Comparison of ENCODE assay signal across 8 cellular contexts in the genomic region with DNA sequence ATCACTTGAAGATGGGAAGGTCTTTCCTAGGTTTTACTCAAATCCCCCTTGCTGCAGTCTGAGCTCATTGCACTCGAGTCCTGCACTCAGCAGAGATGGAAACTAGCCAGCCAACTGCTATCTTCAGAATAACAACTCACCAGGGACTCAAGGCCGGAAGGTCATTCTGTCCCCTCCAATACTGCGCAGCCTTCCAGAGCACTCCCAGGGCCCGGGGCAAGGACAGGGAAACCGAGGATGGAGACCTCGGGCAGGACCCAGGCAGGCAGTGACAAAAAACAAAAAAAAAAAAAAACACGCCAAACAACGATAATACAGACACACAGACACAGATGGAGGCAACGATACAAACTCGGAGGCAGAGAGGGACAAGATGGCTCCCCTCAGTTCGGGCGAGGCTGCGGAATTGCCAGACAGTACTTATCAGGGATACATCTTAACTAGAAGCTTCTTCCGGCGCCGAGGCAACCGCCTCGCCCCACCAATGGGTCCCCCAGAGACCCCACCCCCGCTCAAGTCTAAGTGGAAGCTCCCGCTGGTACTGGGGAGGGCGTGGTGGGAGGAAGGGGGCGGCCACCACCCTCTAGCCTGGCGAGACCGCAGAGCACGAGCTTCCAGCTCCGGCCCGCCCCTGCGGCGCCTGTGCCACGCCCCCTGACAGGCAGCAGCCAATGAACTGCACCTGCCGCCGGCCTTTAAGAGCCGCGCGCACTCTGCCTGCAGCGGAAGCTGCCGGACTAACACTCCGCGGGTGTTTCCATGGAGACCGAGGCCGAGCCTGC. TPM values are rescaled to one million over a fixed set of nuclear protein-coding genes. Genes with fewer than 3 reads are reported as not detected.
DNase-seq lines count a peak whose midpoint lies in the region; ATAC-seq and TF ChIP-seq lines count a peak whose summit lies in the region.

No MANE protein-coding gene starts in this region.

- H3K9me3 ChIP-seq in hepatocyte (ENCODE audit: low read depth), result no peaks in the 10 kb centered on the region

- peak; percentile 55 for TF ChIP-seq POLR2A in GM18505 (IDR thresholded peaks at IDR 0.05; ENCODE audit: borderline replicate concordance, extremely low read depth, insufficient read depth, insufficient read length)

- in situ Hi-C loops in astrocyte of the cerebellum (cut with HindIII; ENCODE audit: low sequenced_read_pairs), result loop anchor here (5.0 kb wide), 1 partner anchor 33 kb away; no protein-coding TSS in a partner anchor

- H3K4me2 ChIP-seq in hepatocyte, result peak overlapping the region; percentile 81

- ATAC-seq in GM18505 (IDR thresholded peaks at IDR 0.05; ENCODE audit: unreplicated experiment), result peak; percentile 97
- peak; percentile 95 for ATAC-seq in HG02973 (IDR thresholded peaks at IDR 0.05; ENCODE audit: unreplicated experiment)

- TF ChIP-seq CTCF in astrocyte of the cerebellum (IDR thresholded peaks at IDR 0.05; ENCODE audit: low read depth, low read length, missing control alignments) (peak; percentile 43), hepatocyte (IDR thresholded peaks at IDR 0.05; ENCODE audit: poor library complexity) (peak; percentile 27)

- H3K4me3 ChIP-seq in astrocyte of the cerebellum (ENCODE audit: low read depth, low read length) (peak overlapping the region; percentile 50), hepatocyte (peak overlapping the region; percentile 39)

- no peaks in the 10 kb centered on the region for H3K79me2 ChIP-seq in hepatocyte

- H3K27me3 ChIP-seq in hepatocyte, result peaks cover 4% of the 10 kb centered on the region

- no peaks in the 10 kb centered on the region for H4K20me1 ChIP-seq in hepatocyte (ENCODE audit: insufficient read depth, poor library complexity, severe bottlenecking)

- no peaks in the 10 kb centered on the region for H3K9me2 ChIP-seq in hepatocyte (replicated peaks; ENCODE audit: insufficient read depth)

- no peaks in the 10 kb centered on the region for H3K36me3 ChIP-seq in hepatocyte (replicated peaks; ENCODE audit: insufficient read depth, low read depth)

- H2AFZ ChIP-seq in hepatocyte, result peak overlapping the region; percentile 39

- H3K4me1 ChIP-seq in hepatocyte (ENCODE audit: insufficient read depth), result peaks cover 19% of the 10 kb centered on the region

- H3K27ac ChIP-seq in hepatocyte, result peak overlapping the region; percentile 91

- WGBS in hepatocyte (ENCODE audit: low lambda C conversion rate, missing lambda C conversion rate), result 2% methylated on average over 24 of the region's 41 CpGs

- peak; percentile 94 to 96 for DNase-seq in NCI-H1930 (lab: John Stamatoyannopoulos, UW)
- peak; percentile 98 for DNase-seq in T-helper 22 cell (ENCODE audit: low read depth)
- DNase-seq in astrocyte of the cerebellum (ENCODE audit: low read depth), result peak; percentile 94
- peak; percentile 100 for DNase-seq in hepatocyte (ENCODE audit: low spot score)
- peak; percentile 93 for DNase-seq in renal cortical epithelial cell (ENCODE audit: low read depth)
- DNase-seq in cortex of kidney (lab: John Stamatoyannopoulos, UW), result no peak

RNA-seq across cellular contexts. Expression of gene MAP1A, which starts 7.0 kb away (rescaled TPM):
- total RNA-seq in hepatocyte (6.7 and 9.5 TPM in 2 replicates), renal cortical epithelial cell (0.52 and 6.1 TPM in 2 replicates)
- 7.2 and 7.3 TPM in 2 replicates for polyA plus RNA-seq in hepatocyte

RNA-seq across cellular contexts. Expression of gene TP53BP1, which starts 17.5 kb away (rescaled TPM):
- total RNA-seq in hepatocyte, result 36.9 and 46.8 TPM in 2 replicates
- polyA plus RNA-seq in hepatocyte, result 16.5 and 16.6 TPM in 2 replicates
- total RNA-seq in renal cortical epithelial cell, result 58.5 and 143 TPM in 2 replicates
